Comparison of ENCODE assay signal across 11 cellular contexts in the genomic region with DNA sequence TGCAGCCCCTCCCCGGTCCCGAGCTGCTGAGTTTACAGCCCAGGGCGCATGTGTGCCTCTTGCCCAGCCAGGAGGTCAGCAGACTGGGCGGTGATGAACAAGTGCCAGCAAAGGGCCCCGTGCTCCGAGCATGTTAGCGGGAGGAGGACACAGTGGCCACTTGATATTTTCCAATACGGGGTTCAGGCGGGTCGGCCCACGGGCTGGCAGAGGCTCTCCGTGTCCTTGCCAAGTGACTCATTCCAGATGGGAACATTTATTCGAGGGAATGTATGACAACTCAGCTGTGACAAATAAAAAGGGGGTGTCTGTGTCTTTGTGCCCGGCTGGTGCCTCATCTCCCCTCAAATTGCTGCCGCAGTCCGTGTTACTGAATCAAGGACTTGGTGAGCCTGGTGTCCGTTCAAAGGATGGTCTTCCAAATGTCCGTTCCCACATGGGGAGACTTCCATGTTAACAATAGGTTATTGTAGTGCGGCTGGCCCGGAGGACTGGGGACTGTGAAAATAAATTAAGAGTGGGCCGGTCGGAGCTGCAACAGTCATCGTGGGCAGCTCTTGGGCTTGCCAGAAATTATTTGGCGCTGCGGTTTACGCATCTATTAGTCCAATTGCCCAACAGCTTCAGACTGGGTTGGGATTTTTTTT.
DNase-seq lines count a peak whose midpoint lies in the region; ATAC-seq and TF ChIP-seq lines count a peak whose summit lies in the region.
"Had no signal": no experiment of that assay in that cellular context is flagged by ENCODE, and none has a peak within 500 bp of the region (broad histone marks: within the 10 kb centered on the region; RNA-seq: fewer than 3 reads in every experiment).

No MANE protein-coding gene starts in this region.

- no peak for TF ChIP-seq CTCF in endodermal cell (conservative IDR thresholded peaks at IDR 0.05)
- no peak for TF ChIP-seq CTCF in lower lobe of right lung (IDR thresholded peaks at IDR 0.05)
- no peak for TF ChIP-seq CTCF in thoracic aorta (IDR thresholded peaks at IDR 0.05)

- H3K27ac ChIP-seq in endodermal cell (ENCODE audit: low read depth, low read length) (peak overlapping the region; percentile 82), lower lobe of right lung (peak overlapping the region; percentile 47), thoracic aorta (peak overlapping the region in 1 of 2 donors; percentile 50)

- H3K36me3 ChIP-seq in endodermal cell (ENCODE audit: control insufficient read depth, insufficient read depth, low read length) = no peaks in the 10 kb centered on the region
- H3K36me3 ChIP-seq in lower lobe of right lung = no peaks in the 10 kb centered on the region
- no peaks in the 10 kb centered on the region for H3K36me3 ChIP-seq in thoracic aorta

- H3K4me3 ChIP-seq in endodermal cell (ENCODE audit: low read length) (no peak overlapping the region), lower lobe of right lung (no peak overlapping the region), thoracic aorta (peak overlapping the region; percentile 48)

- peak; percentile 58 for DNase-seq in LHCN-M2 (ENCODE audit: low read depth)
- DNase-seq in endodermal cell = no peak
- no peak for DNase-seq in lower lobe of right lung
- DNase-seq in thoracic aorta (ENCODE audit: low spot score) = peak; percentile 54
- DNase-seq in cortex of kidney (lab: John Stamatoyannopoulos, UW) = no peak
- DNase-seq in stimulated activated effector memory CD8-positive, alpha-beta T cell treated with anti-CD3 and anti-CD28 coated beads, Interleukin-12 subunit alpha, Interleukin-12 subunit beta, amount 100 ng/mL, for 72 hours (ENCODE audit: low spot score in 2 of 2) = no peak
- DNase-seq: effector CD4-positive, alpha-beta T cell; naive B cell; NCI-H526 treated with DMSO at 0.1 percent for 48 hours had no signal

- H3K4me3 Mint-ChIP-seq in endodermal cell = no peak overlapping the region
- H3K4me3 Mint-ChIP-seq in stimulated activated effector memory CD8-positive, alpha-beta T cell treated with anti-CD3 and anti-CD28 coated beads, Interleukin-12 subunit alpha, Interleukin-12 subunit beta, amount 100 ng/mL, for 72 hours = no peak overlapping the region
- H3K4me3 Mint-ChIP-seq: naive B cell had no signal

- H3K27me3 Mint-ChIP-seq in endodermal cell (ENCODE audit: insufficient read depth) = no peaks in the 10 kb centered on the region

- peak; percentile 13 to 40 for ATAC-seq in lower lobe of right lung
- no peak for ATAC-seq in thoracic aorta (ENCODE audit: insufficient number of reproducible peaks, low FRiP score, low read depth)
- ATAC-seq in stimulated activated effector memory CD8-positive, alpha-beta T cell treated with anti-CD3 and anti-CD28 coated beads, Interleukin-12 subunit alpha, Interleukin-12 subunit beta, amount 100 ng/mL, for 72 hours = no peak
- ATAC-seq in HG02623 (IDR thresholded peaks at IDR 0.05; ENCODE audit: unreplicated experiment) = no peak
- no peak for ATAC-seq in GM21576 (IDR thresholded peaks at IDR 0.05; ENCODE audit: unreplicated experiment)

- no peaks in the 10 kb centered on the region for H3K9me3 Mint-ChIP-seq in endodermal cell
- H3K9me3 Mint-ChIP-seq in stimulated activated effector memory CD8-positive, alpha-beta T cell treated with anti-CD3 and anti-CD28 coated beads, Interleukin-12 subunit alpha, Interleukin-12 subunit beta, amount 100 ng/mL, for 72 hours = no peaks in the 10 kb centered on the region
- H3K9me3 Mint-ChIP-seq: naive B cell had no signal

- H3K4me1 ChIP-seq in endodermal cell (ENCODE audit: control insufficient read depth, insufficient read depth, low read length) (peaks cover 2% of the 10 kb centered on the region), lower lobe of right lung (peaks cover 19% of the 10 kb centered on the region), thoracic aorta (ENCODE audit: control insufficient read depth in 1 of 2, low read depth in 2 of 2) (peaks cover 4 to 22% of the 10 kb centered on the region in 2 donors)

- no peaks in the 10 kb centered on the region for H3K36me3 Mint-ChIP-seq in endodermal cell (ENCODE audit: low read depth)
- H3K36me3 Mint-ChIP-seq in stimulated activated effector memory CD8-positive, alpha-beta T cell treated with anti-CD3 and anti-CD28 coated beads, Interleukin-12 subunit alpha, Interleukin-12 subunit beta, amount 100 ng/mL, for 72 hours = no peaks in the 10 kb centered on the region
- H3K36me3 Mint-ChIP-seq: naive B cell had no signal

- H3K27me3 ChIP-seq in endodermal cell (ENCODE audit: control insufficient read depth, insufficient read depth, low read length, poor library complexity, severe bottlenecking) = no peaks in the 10 kb centered on the region
- H3K27me3 ChIP-seq in lower lobe of right lung (ENCODE audit: low read depth) = peaks cover 5% of the 10 kb centered on the region
- no peaks in the 10 kb centered on the region for H3K27me3 ChIP-seq in thoracic aorta (replicated peaks; ENCODE audit: insufficient read depth)

- peaks cover 2% of the 10 kb centered on the region for H3K4me1 Mint-ChIP-seq in endodermal cell
- no peaks in the 10 kb centered on the region for H3K4me1 Mint-ChIP-seq in stimulated activated effector memory CD8-positive, alpha-beta T cell treated with anti-CD3 and anti-CD28 coated beads, Interleukin-12 subunit alpha, Interleukin-12 subunit beta, amount 100 ng/mL, for 72 hours
- H3K4me1 Mint-ChIP-seq: naive B cell had no signal

- no peak overlapping the region for H3K9ac ChIP-seq in endodermal cell (ENCODE audit: extremely low read depth, low read length, poor library complexity, severe bottlenecking)

- H3K9me3 ChIP-seq in endodermal cell (ENCODE audit: control insufficient read depth, low read length) (no peaks in the 10 kb centered on the region), lower lobe of right lung (no peaks in the 10 kb centered on the region), thoracic aorta (no peaks in the 10 kb centered on the region)

- H3K27ac Mint-ChIP-seq in endodermal cell = no peak overlapping the region
- H3K27ac Mint-ChIP-seq in stimulated activated effector memory CD8-positive, alpha-beta T cell treated with anti-CD3 and anti-CD28 coated beads, Interleukin-12 subunit alpha, Interleukin-12 subunit beta, amount 100 ng/mL, for 72 hours = no peak overlapping the region
- H3K27ac Mint-ChIP-seq: naive B cell had no signal

- 94 to 95% methylated on average over 24 to 26 of the region's 26 CpGs for WGBS in endodermal cell (ENCODE audit: insufficient coverage in 1 of 2, insufficient read length in 1 of 2), 2 experiments

- intact Hi-C loops in lower lobe of right lung (cut with DNase I) = no loop called here

Comparison
In these comparisons a context has a peak if more than half of its experiments do, and no peak if none do; other contexts are left out.
1. DNase-seq: peak in LHCN-M2 (single experiment) and thoracic aorta (single experiment); none in endodermal cell (single experiment), lower lobe of right lung (single experiment), cortex of kidney (single experiment) and stimulated activated effector memory CD8-positive, alpha-beta T cell treated with anti-CD3 and anti-CD28 coated beads, Interleukin-12 subunit alpha, Interleukin-12 subunit beta, amount 100 ng/mL, for 72 hours (0 of 2).
2. ATAC-seq: peak in lower lobe of right lung (2 of 2); none in thoracic aorta (single experiment), stimulated activated effector memory CD8-positive, alpha-beta T cell treated with anti-CD3 and anti-CD28 coated beads, Interleukin-12 subunit alpha, Interleukin-12 subunit beta, amount 100 ng/mL, for 72 hours (single experiment), HG02623 (single experiment) and GM21576 (single experiment).